ENCODE assay signal across 1 cellular context in the genomic region with DNA sequence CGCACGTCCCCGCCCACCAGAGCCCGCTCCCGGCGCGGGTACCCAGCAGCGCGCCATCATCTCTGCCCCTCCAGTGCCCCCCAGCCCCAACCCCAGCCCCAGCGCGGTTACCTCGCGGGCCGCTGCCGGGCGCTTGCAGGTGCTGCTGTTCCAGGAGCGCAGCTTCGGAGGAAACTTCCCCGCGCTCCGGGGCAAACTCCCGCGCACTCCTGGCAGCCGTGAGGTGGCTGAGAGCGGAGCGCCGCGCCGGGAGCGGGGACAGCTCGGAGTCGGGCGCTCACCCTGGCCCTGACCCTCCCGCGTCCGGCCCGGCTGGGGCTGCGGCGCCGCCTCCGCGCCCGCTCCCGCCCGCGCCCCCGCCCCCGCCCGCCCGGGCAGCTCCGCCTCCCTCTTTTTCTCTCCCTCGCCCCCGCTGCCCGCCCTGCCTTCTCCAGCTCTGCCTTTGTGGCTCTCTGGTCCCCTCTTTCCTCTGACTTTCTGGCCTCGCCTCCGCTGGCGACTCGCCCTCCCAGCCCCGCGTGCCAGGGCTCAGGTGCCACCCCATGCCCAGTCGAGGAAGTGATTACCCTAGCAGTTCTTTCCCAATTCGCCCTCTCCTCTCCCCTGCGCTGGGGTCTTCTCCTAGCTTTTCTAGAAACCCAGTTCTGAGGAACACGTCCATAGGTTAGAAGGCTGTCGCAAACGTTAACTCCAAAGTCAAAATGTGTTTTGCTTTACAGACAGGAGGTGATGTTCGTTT.
TF ChIP-seq lines count a peak whose summit lies in the region.

TSS of gene CHST9 (minus strand) at position 284 of the 739 bp plus-strand sequence. CDS start 42,499 bp downstream, outside the sequence.

TF ChIP-seq in liver, 16 proteins besides CTCF, POLR2A, EP300 and RAD21 (continued from another document):
- TF ChIP-seq, protein P1, sequence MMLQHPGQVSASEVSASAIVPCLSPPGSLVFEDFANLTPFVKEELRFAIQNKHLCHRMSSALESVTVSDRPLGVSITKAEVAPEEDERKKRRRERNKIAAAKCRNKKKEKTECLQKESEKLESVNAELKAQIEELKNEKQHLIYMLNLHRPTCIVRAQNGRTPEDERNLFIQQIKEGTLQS (IDR thresholded peaks at IDR 0.05) = no peak
- TF ChIP-seq JUND (IDR thresholded peaks at IDR 0.05) = no peak
- no peak for TF ChIP-seq NR2F2 (IDR thresholded peaks at IDR 0.05)
